Comparison of ENCODE assay signal across 14 cellular contexts in genomic region chr5:169350016-169350415, GRCh38. TPM values are rescaled to one million over a fixed set of nuclear protein-coding genes. Genes with fewer than 3 reads are reported as not detected.
A peak's percentile ranks its signal among the peaks of the same experiment; 100 is the strongest.
DNase-seq lines count a peak whose midpoint lies in the region; ATAC-seq, FAIRE-seq and TF ChIP-seq lines count a peak whose summit lies in the region.
"Had no signal": no experiment of that assay in that cellular context is flagged by ENCODE, and none has a peak within 500 bp of the region (broad histone marks: within the 10 kb centered on the region; RNA-seq: fewer than 3 reads in every experiment).

No MANE protein-coding gene starts in this region.

- peaks cover 22% of the 10 kb centered on the region for H3K9me3 Mint-ChIP-seq in Caco-2 (ENCODE audit: unreplicated experiment)
- H3K9me3 Mint-ChIP-seq: memory B cell, type B pancreatic cell had no signal

- peak; percentile 73 for ATAC-seq in HG03097 (IDR thresholded peaks at IDR 0.05; ENCODE audit: low FRiP score, unreplicated experiment)
- ATAC-seq in HG03039 (IDR thresholded peaks at IDR 0.05; ENCODE audit: unreplicated experiment): no peak
- no peak for ATAC-seq in HG02623 (IDR thresholded peaks at IDR 0.05; ENCODE audit: unreplicated experiment)

- no TSS peak for BruUV-seq in Caco-2 (replicated peaks; lab: Mats Ljungman, UMichigan)

- H3K4me3 ChIP-seq in Caco-2 (ENCODE audit: low read depth, low read length): no peak overlapping the region
- no peak overlapping the region for H3K4me3 ChIP-seq in kidney epithelial cell (ENCODE audit: low read depth, low read length)

- H3K36me3 ChIP-seq in Caco-2 (ENCODE audit: control insufficient read depth, insufficient read depth, low read length) (no peaks in the 10 kb centered on the region), kidney epithelial cell (ENCODE audit: control insufficient read depth, insufficient read depth, low read length) (no peaks in the 10 kb centered on the region)

- H3K27me3 Mint-ChIP-seq in Caco-2 (ENCODE audit: insufficient read depth, unreplicated experiment): no peaks in the 10 kb centered on the region

- no peak for FAIRE-seq in D721Med (lab: Jason Lieb, UNC)

- peak; percentile 44 to 49 for DNase-seq in Caco-2
- peak; percentile 59 for DNase-seq in amniotic stem cell (lab: John Stamatoyannopoulos, UW)
- peak; percentile 82 for DNase-seq in kidney epithelial cell (ENCODE audit: low read depth)
- no peak for DNase-seq in D721Med (ENCODE audit: insufficient read length, low spot score)
- no peak for DNase-seq in activated CD4-positive, CD25-positive, alpha-beta regulatory T cell (lab: John Stamatoyannopoulos, UW)
- DNase-seq: activated CD8-positive, alpha-beta memory T cell treated with anti-CD3 and anti-CD28 coated beads, Interleukin-2, amount 50 U/mL, for 4 hours; CD4-positive, alpha-beta memory T cell; NCI-H748 treated with DMSO at 0.1 percent for 48 hours; T-helper 2 cell had no signal

- intact Hi-C loops in Caco-2 (cut with micrococcal nuclease; ENCODE audit: unreplicated experiment): loop anchor here (5.0 to 10.0 kb wide), 2 partner anchors 92 to 165 kb away; no protein-coding TSS in a partner anchor

- peaks cover 30% of the 10 kb centered on the region for H3K4me1 Mint-ChIP-seq in Caco-2 (ENCODE audit: low read depth, unreplicated experiment)
- H3K4me1 Mint-ChIP-seq: CD4-positive, alpha-beta memory T cell; memory B cell had no signal

- H3K27me3 ChIP-seq in Caco-2 (replicated peaks; ENCODE audit: control insufficient read depth, insufficient read depth, low read length): no peaks in the 10 kb centered on the region
- no peaks in the 10 kb centered on the region for H3K27me3 ChIP-seq in kidney epithelial cell (ENCODE audit: control insufficient read depth, insufficient read depth, low read length)

- H3K4me3 Mint-ChIP-seq in Caco-2 (ENCODE audit: unreplicated experiment): no peak overlapping the region
- H3K4me3 Mint-ChIP-seq: CD4-positive, alpha-beta memory T cell; memory B cell; type B pancreatic cell had no signal

- peak overlapping the region; percentile 72 for H3K27ac Mint-ChIP-seq in Caco-2 (ENCODE audit: unreplicated experiment)
- H3K27ac Mint-ChIP-seq: CD4-positive, alpha-beta memory T cell; memory B cell; type B pancreatic cell had no signal

- POLR2A ChIA-PET in Caco-2 (lab: Charles Lee): interaction anchor here (1.7 kb wide), 1 partner anchor 77 kb away, joined by 3 read pairs; no protein-coding TSS in a partner anchor

- CTCF ChIA-PET in Caco-2 (lab: Charles Lee): no interaction called here

- no peaks in the 10 kb centered on the region for H3K36me3 Mint-ChIP-seq in Caco-2 (ENCODE audit: insufficient read depth, unreplicated experiment)
- H3K36me3 Mint-ChIP-seq: CD4-positive, alpha-beta memory T cell; memory B cell; type B pancreatic cell had no signal

- H3K4me1 ChIP-seq in Caco-2: peaks cover 17% of the 10 kb centered on the region

- TF ChIP-seq CTCF in Caco-2 (IDR thresholded peaks at IDR 0.05; ENCODE audit: insufficient read depth in 1 of 2, low read depth in 1 of 2, low read length in 1 of 2, severe bottlenecking in 1 of 2, unreplicated experiment in 1 of 2) (no peak), kidney epithelial cell (IDR thresholded peaks at IDR 0.05; ENCODE audit: insufficient read depth, low read length, poor library complexity, severe bottlenecking) (no peak), D721Med (IDR thresholded peaks at IDR 0.05; ENCODE audit: insufficient read depth, missing control alignments) (no peak)

- H3K9me3 ChIP-seq in Caco-2: no peaks in the 10 kb centered on the region

RNA-seq across cellular contexts. Expression of gene SLIT3, which starts 49.1 kb away (rescaled TPM):
- total RNA-seq in Caco-2 (2022) (2.0 and 2.1 TPM in 2 replicates), kidney epithelial cell (2.9 and 5.0 TPM in 2 replicates)
- total RNA-seq: CD4-positive, alpha-beta memory T cell had no signal

Comparison
In these comparisons a context has a peak if more than half of its experiments do, and no peak if none do; other contexts are left out.
1. DNase-seq: peak in Caco-2 (2 of 2), amniotic stem cell (single experiment) and kidney epithelial cell (single experiment); none in D721Med (single experiment) and activated CD4-positive, CD25-positive, alpha-beta regulatory T cell (0 of 4).